14 cellular contexts compared by ENCODE assay signal in the genomic region with DNA sequence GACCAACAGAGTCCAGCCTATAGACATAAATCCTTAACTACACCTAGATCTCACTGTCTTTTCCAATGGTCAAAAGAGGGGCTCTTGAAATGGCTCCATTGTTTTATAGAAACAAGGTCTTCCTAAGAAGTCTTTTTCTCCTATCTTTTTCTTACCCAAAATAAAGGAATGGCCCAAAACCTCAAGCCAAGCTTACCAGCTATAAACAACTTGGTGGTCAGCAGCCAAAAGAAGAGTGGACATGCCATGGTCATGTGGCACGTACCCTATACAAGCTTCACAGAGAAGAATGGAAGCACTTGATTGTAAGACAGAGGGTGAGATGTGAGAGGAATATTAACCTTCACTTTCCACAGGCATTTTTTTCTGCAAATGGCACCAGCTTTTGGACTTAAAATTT.
"Had no signal": no experiment of that assay in that cellular context is flagged by ENCODE, and none has a peak within 500 bp of the region (broad histone marks: within the 10 kb centered on the region; RNA-seq: fewer than 3 reads in every experiment).

No MANE protein-coding gene starts in this region.

- H3K4me3 Mint-ChIP-seq: dendritic cell treated with granulocyte-macrophage colony-stimulating factor and Interleukin-4, amounts not matched to agents 40 ng/mL and 50 ng/mL, for 4 days; nephron progenitor cell had no signal

- H3K27ac ChIP-seq: foreskin keratinocyte, hepatocyte, tibial artery, upper lobe of left lung, uterus had no signal

- H3K27ac Mint-ChIP-seq: dendritic cell treated with granulocyte-macrophage colony-stimulating factor and Interleukin-4, amounts not matched to agents 40 ng/mL and 50 ng/mL, for 4 days; nephron progenitor cell had no signal

- H3K9me3 Mint-ChIP-seq: dendritic cell treated with granulocyte-macrophage colony-stimulating factor and Interleukin-4, amounts not matched to agents 40 ng/mL and 50 ng/mL, for 4 days; nephron progenitor cell had no signal

- DNase-seq: cerebellar nuclear complex; foreskin keratinocyte; mammary epithelial cell; nephron progenitor cell; right cardiac atrium; small intestine; stimulated activated CD4-positive, alpha-beta T cell treated with anti-CD3 and anti-CD28 coated beads, Interleukin-12 subunit alpha, Interleukin-12 subunit beta, amount 100 ng/mL, for 4 hours; stimulated activated CD4-positive, alpha-beta T cell treated with anti-CD3 and anti-CD28 coated beads, Interleukin-2, amount 100 ng/mL, for 48 hours; stimulated activated naive CD4-positive, alpha-beta T cell treated with Interleukin-2 at 50 U/mL for 16 hours; tibial artery; upper lobe of left lung; uterus had no signal

- ATAC-seq: foreskin keratinocyte, right cardiac atrium had no signal
